In genomic region chr15:32855942-32856341, GRCh38 we compare ENCODE assay signal across 9 cellular contexts.
DNase-seq lines count a peak whose midpoint lies in the region; ATAC-seq and TF ChIP-seq lines count a peak whose summit lies in the region.
"Had no signal": no experiment of that assay in that cellular context is flagged by ENCODE, and none has a peak within 500 bp of the region (broad histone marks: within the 10 kb centered on the region; RNA-seq: fewer than 3 reads in every experiment).

No MANE protein-coding gene starts in this region.

- no peak overlapping the region for H3K4me3 ChIP-seq in AG04449 (ENCODE audit: low read depth, low read length)
- H3K4me3 ChIP-seq in HUES6 (ENCODE audit: low read depth, low read length): peak overlapping the region; percentile 24; the same call in 1 of the 2 replicates
- H3K4me3 ChIP-seq in lower lobe of right lung: no peak overlapping the region
- no peak overlapping the region for H3K4me3 ChIP-seq in HAP-1
- H3K4me3 ChIP-seq: K562 had no signal

- peak; percentile 1 for TF ChIP-seq CTCF in AG04449 (IDR thresholded peaks at IDR 0.05; ENCODE audit: insufficient read depth, low read length, missing control alignments)
- TF ChIP-seq CTCF in lower lobe of right lung (IDR thresholded peaks at IDR 0.05): no peak

- in situ Hi-C loops in HAP-1 (cut with MboI; ENCODE audit: low sequenced_read_pairs): no loop called here

- peak; percentile 99 for DNase-seq in AG04449 (ENCODE audit: low read depth, low spot score)
- peak; percentile 94 for DNase-seq in dedifferentiated amniotic fluid mesenchymal stem cell (ENCODE audit: extremely low spot score)
- no peak for DNase-seq in lower lobe of right lung
- no peak for DNase-seq in HAP-1 (ENCODE audit: low spot score in 2 of 2)
- no peak for DNase-seq in NCI-H146 (lab: John Stamatoyannopoulos, UW)
- no peak for DNase-seq in stimulated activated CD4-positive, alpha-beta T cell treated with anti-CD3 and anti-CD28 coated beads, Interleukin-2, amount 100 ng/mL, for 24 hours
- DNase-seq in NCI-H2029 treated with DMSO at 0.1 percent for 48 hours (lab: John Stamatoyannopoulos, UW): no peak

- no peaks in the 10 kb centered on the region for H3K36me3 ChIP-seq in HUES6 (ENCODE audit: control insufficient read depth, insufficient read depth, low read length)
- H3K36me3 ChIP-seq in lower lobe of right lung: peaks cover 10% of the 10 kb centered on the region
- no peaks in the 10 kb centered on the region for H3K36me3 ChIP-seq in HAP-1 (replicated peaks)

- peaks cover 35% of the 10 kb centered on the region for H3K4me1 ChIP-seq in HUES6 (ENCODE audit: control insufficient read depth, insufficient read depth, low read length)
- H3K4me1 ChIP-seq in lower lobe of right lung: no peaks in the 10 kb centered on the region
- no peaks in the 10 kb centered on the region for H3K4me1 ChIP-seq in HAP-1

- H3K9me3 ChIP-seq in HUES6 (ENCODE audit: control insufficient read depth, insufficient read depth, low read depth, low read length) (no peaks in the 10 kb centered on the region), lower lobe of right lung (no peaks in the 10 kb centered on the region), HAP-1 (no peaks in the 10 kb centered on the region)

- no peaks in the 10 kb centered on the region for H3K27me3 ChIP-seq in HUES6 (ENCODE audit: control insufficient read depth, insufficient read depth, low read length)
- H3K27me3 ChIP-seq in lower lobe of right lung (ENCODE audit: low read depth): no peaks in the 10 kb centered on the region
- no peaks in the 10 kb centered on the region for H3K27me3 ChIP-seq in HAP-1 (ENCODE audit: low read depth)

- peak overlapping the region; percentile 47 for H3K9ac ChIP-seq in HUES6 (ENCODE audit: low read length)

- ATAC-seq in lower lobe of right lung: peak; percentile 61 to 70
- ATAC-seq: K562 had no signal

- CTCF ChIA-PET in AG04449 (lab: Yijun Ruan, JAX): interaction anchor here (0.7 to 5.3 kb wide), 9 partner anchors 11 to 194 kb away, joined by 3 to 31 read pairs (median 4); no protein-coding TSS in a partner anchor

- POLR2A ChIA-PET in AG04449 (lab: Yijun Ruan, JAX): interaction anchor here (0.8 to 1.9 kb wide), 13 partner anchors 11 to 137 kb away, joined by 3 to 13 read pairs (median 4); no protein-coding TSS in a partner anchor

- H3K27ac ChIP-seq in HUES6 (ENCODE audit: low read depth, low read length) (peak overlapping the region; percentile 85), lower lobe of right lung (no peak overlapping the region)

- intact Hi-C loops in lower lobe of right lung (cut with DNase I): no loop called here

Comparison
In these comparisons a context has a peak if more than half of its experiments do, and no peak if none do; other contexts are left out.
1. DNase-seq: peak in AG04449 (single experiment) and dedifferentiated amniotic fluid mesenchymal stem cell (single experiment); none in lower lobe of right lung (single experiment), HAP-1 (0 of 2), NCI-H146 (single experiment), stimulated activated CD4-positive, alpha-beta T cell treated with anti-CD3 and anti-CD28 coated beads, Interleukin-2, amount 100 ng/mL, for 24 hours (0 of 2) and NCI-H2029 treated with DMSO at 0.1 percent for 48 hours (single experiment).